In the genomic region with DNA sequence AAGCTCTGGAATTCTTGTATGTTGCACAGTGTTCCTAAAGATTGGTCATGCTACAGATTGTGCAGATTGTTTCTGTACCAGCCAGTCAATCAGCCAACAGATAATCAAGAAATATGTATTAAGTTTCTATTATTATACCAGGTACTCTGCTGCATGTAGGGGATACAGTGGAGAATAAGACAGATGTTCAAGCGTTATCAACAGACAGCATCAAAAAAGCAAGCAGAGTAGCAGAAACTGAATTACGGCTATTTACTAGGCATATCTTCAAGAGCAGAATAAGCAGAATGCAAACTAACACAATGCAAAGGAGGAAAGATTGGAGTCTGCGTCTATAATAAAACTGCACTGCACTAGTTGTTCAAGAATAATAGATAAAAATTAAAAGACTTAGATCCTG, we compare ENCODE assay signal across 19 cellular contexts.
"Had no signal": no experiment of that assay in that cellular context is flagged by ENCODE, and none has a peak within 500 bp of the region (broad histone marks: within the 10 kb centered on the region; RNA-seq: fewer than 3 reads in every experiment).

No MANE protein-coding gene starts in this region.

- H3K27ac Mint-ChIP-seq: activated naive CD4-positive, alpha-beta T cell treated with anti-CD3 and anti-CD28 coated beads, Interleukin-2, amount 10 ng/mL, durations not matched to agents 7 days and 5 days had no signal

- H3K4me1 ChIP-seq: ascending aorta, body of pancreas had no signal

- H3K4me3 Mint-ChIP-seq: activated naive CD4-positive, alpha-beta T cell treated with anti-CD3 and anti-CD28 coated beads, Interleukin-2, amount 10 ng/mL, durations not matched to agents 7 days and 5 days; activated T-cell treated with anti-CD3 and anti-CD28 coated beads, Interleukin-2, amount 50 U/mL, for 4 hours had no signal

- H3K27ac ChIP-seq: ascending aorta, body of pancreas had no signal

- H3K9me3 ChIP-seq: ascending aorta, body of pancreas, MG63 had no signal

- H3K36me3 ChIP-seq: ascending aorta, MG63 had no signal

- H3K4me3 ChIP-seq: ascending aorta, body of pancreas, MG63 had no signal

- H3K27me3 Mint-ChIP-seq: activated naive CD4-positive, alpha-beta T cell treated with anti-CD3 and anti-CD28 coated beads, Interleukin-2, amount 10 ng/mL, durations not matched to agents 7 days and 5 days had no signal

- DNase-seq: activated CD4-positive, alpha-beta T cell treated with anti-CD3 and anti-CD28 coated beads for 48 hours; activated CD4-positive, alpha-beta T cell treated with anti-CD3 and anti-CD28 coated beads, Interleukin-2, amount 50 U/mL, for 4 hours; activated CD4-positive, CD25-positive, alpha-beta regulatory T cell treated with anti-CD3 and anti-CD28 coated beads, Interleukin-2, amount 50 U/mL, for 72 hours; activated CD8-positive, alpha-beta memory T cell treated with anti-CD3 and anti-CD28 coated beads for 24 hours; activated gamma-delta T cell; activated naive CD4-positive, alpha-beta T cell treated with anti-CD3 and anti-CD28 coated beads, Interleukin-2, amount 10 ng/mL, durations not matched to agents 7 days and 5 days; activated T-cell treated with anti-CD3 and anti-CD28 coated beads, Interleukin-2, amount 50 U/mL, for 4 hours; amniotic stem cell; body of pancreas; central memory CD4-positive, alpha-beta T cell; MG63; NCI-H1105; NCI-H1436; NCI-H1694 treated with DMSO at 0.1 percent for 48 hours; NCI-H2081; NCI-H524; NCI-H82; SIG-M5 had no signal

- ATAC-seq: activated T-cell treated with anti-CD3 and anti-CD28 coated beads, Interleukin-2, amount 50 U/mL, for 4 hours; body of pancreas had no signal

- H3K27me3 ChIP-seq: ascending aorta, body of pancreas, MG63 had no signal
